ENCODE assay signal across 8 cellular contexts in genomic region chrX:135973548-135974278, GRCh38. TPM values are rescaled to one million over a fixed set of nuclear protein-coding genes. Genes with fewer than 3 reads are reported as not detected.
DNase-seq lines count a peak whose midpoint lies in the region; ATAC-seq and TF ChIP-seq lines count a peak whose summit lies in the region.

Gene MMGT1, minus strand, starts transcription at chrX:135973988. Its CDS starts 313 bp downstream, at chrX:135973675.

- peak within 1 kb of the TSS; percentile 92 to 97 for H3K27ac Mint-ChIP-seq in activated naive CD4-positive, alpha-beta T cell treated with anti-CD3 and anti-CD28 coated beads, Interleukin-2, amount 50 U/mL, for 72 hours

- TF ChIP-seq CTCF in omental fat pad (IDR thresholded peaks at IDR 0.05) = no peak

- peaks cover 6 to 10% of the 10 kb centered on the region in 2 donors for H3K36me3 Mint-ChIP-seq in activated naive CD4-positive, alpha-beta T cell treated with anti-CD3 and anti-CD28 coated beads, Interleukin-2, amount 50 U/mL, for 72 hours

- DNase-seq in GM04504 (ENCODE audit: low read depth) = peak; percentile 62
- peak; percentile 88 for DNase-seq in NCI-H1092 treated with DMSO at 0.1 percent for 48 hours (lab: John Stamatoyannopoulos, UW)
- DNase-seq in SKM-1 (lab: John Stamatoyannopoulos, UW; ENCODE audit: unreplicated experiment) = peak; percentile 54
- peak; percentile 69 to 77 for DNase-seq in activated naive CD4-positive, alpha-beta T cell treated with anti-CD3 and anti-CD28 coated beads, Interleukin-2, amount 50 U/mL, for 72 hours (ENCODE audit: low spot score in 2 of 2)
- DNase-seq in glomerular visceral epithelial cell (ENCODE audit: extremely low spot score) = peak; percentile 83
- peak; percentile 48 for DNase-seq in omental fat pad (ENCODE audit: low spot score)

- ATAC-seq in HG02588 (IDR thresholded peaks at IDR 0.05; ENCODE audit: unreplicated experiment) (peak; percentile 87), omental fat pad (ENCODE audit: low FRiP score) (peak; percentile 93)
- ATAC-seq in activated naive CD4-positive, alpha-beta T cell treated with anti-CD3 and anti-CD28 coated beads, Interleukin-2, amount 50 U/mL, for 72 hours = peak; percentile 93 to 95

- peak within 1 kb of the TSS; percentile 86 for H3K27ac ChIP-seq in temporal lobe (ENCODE audit: low read depth, low read length)

- no peaks in the 10 kb centered on the region for H3K9me3 Mint-ChIP-seq in activated naive CD4-positive, alpha-beta T cell treated with anti-CD3 and anti-CD28 coated beads, Interleukin-2, amount 50 U/mL, for 72 hours

RNA-seq across cellular contexts. Expression of gene MMGT1, which starts in this region (rescaled TPM):
- 10 to 100 TPM; 12.4 to 20.1 TPM for total RNA-seq in activated naive CD4-positive, alpha-beta T cell treated with anti-CD3 and anti-CD28 coated beads, Interleukin-2, amount 50 U/mL, for 72 hours
- total RNA-seq in omental fat pad (10 to 100 TPM; 24.1 to 30.6 (median 25.4) TPM), temporal lobe (17.2 TPM)

Comparison
In these comparisons a context has a peak if more than half of its experiments do, and no peak if none do; other contexts are left out.
1. Peak in every context shown above with its lines: DNase-seq, ATAC-seq and H3K27ac ChIP-seq.